8 cellular contexts compared by ENCODE assay signal in the genomic region with DNA sequence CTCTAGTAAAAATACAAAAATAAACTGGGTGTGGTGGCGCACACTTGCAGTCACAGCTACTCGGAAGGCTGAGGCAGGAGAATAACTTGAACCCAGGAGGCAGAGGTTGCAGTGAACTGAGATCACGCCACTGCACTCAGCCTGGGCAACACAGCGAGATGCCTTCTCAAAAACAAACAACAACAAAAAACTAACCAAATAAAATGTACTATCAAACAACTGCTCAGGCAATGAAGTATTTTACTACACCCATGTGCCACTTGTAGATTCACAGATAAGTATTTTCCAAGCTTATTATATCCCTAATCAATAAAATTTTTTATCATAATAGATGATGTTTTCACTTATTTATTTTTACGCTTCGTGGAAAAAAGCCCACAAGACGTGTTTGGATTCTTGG. TPM values are rescaled to one million over a fixed set of nuclear protein-coding genes. Genes with fewer than 3 reads are reported as not detected.
A peak's percentile ranks its signal among the peaks of the same experiment; 100 is the strongest.
DNase-seq lines count a peak whose midpoint lies in the region; ATAC-seq and TF ChIP-seq lines count a peak whose summit lies in the region.

No MANE protein-coding gene starts in this region.

- peak overlapping the region; percentile 91 for H3K27ac Mint-ChIP-seq in nephron progenitor cell

- H3K4me3 ChIP-seq in BJ (ENCODE audit: low read depth, low read length) (peak overlapping the region; percentile 78), MG63 (peak overlapping the region; percentile 63), duodenal mucosa (ENCODE audit: low read depth in 1 of 2, low read length in 2 of 2) (peak overlapping the region; percentile 80 to 96)

- CTCF ChIA-PET in BJ (lab: Yijun Ruan, JAX): no interaction called here

- H3K27ac ChIP-seq in duodenal mucosa (ENCODE audit: low read depth, low read length): peak overlapping the region; percentile 99

- H3K27me3 Mint-ChIP-seq in nephron progenitor cell (ENCODE audit: low read depth, poor library complexity): peaks cover 9% of the 10 kb centered on the region

- H3K4me1 Mint-ChIP-seq in nephron progenitor cell: peaks cover 5% of the 10 kb centered on the region

- no peak for ATAC-seq in HG03521 (IDR thresholded peaks at IDR 0.05; ENCODE audit: unreplicated experiment)

- no peaks in the 10 kb centered on the region for H3K27me3 ChIP-seq in BJ (ENCODE audit: control insufficient read depth, insufficient read depth, low read length)
- no peaks in the 10 kb centered on the region for H3K27me3 ChIP-seq in MG63
- no peaks in the 10 kb centered on the region for H3K27me3 ChIP-seq in duodenal mucosa (ENCODE audit: control insufficient read depth in 1 of 2, insufficient read depth in 2 of 2, low read length in 2 of 2)

- DNase-seq in BJ (ENCODE audit: low read depth) (peak; percentile 0), MG63 (no peak), nephron progenitor cell (no peak), NCI-H187 (lab: John Stamatoyannopoulos, UW) (no peak), foreskin melanocyte (no peak)
- DNase-seq in activated effector memory CD4-positive, alpha-beta T cell treated with Interleukin-2 at 50 U/mL for 16 hours: no peak

- H3K9me3 Mint-ChIP-seq in nephron progenitor cell: no peaks in the 10 kb centered on the region

- H3K36me3 Mint-ChIP-seq in nephron progenitor cell (ENCODE audit: low read depth): peaks cover 4% of the 10 kb centered on the region

- H3K9me3 ChIP-seq in MG63 (no peaks in the 10 kb centered on the region), duodenal mucosa (ENCODE audit: control insufficient read depth in 1 of 2, low read length in 2 of 2) (no peaks in the 10 kb centered on the region)

- H3K4me3 Mint-ChIP-seq in nephron progenitor cell: peak overlapping the region; percentile 93

- POLR2A ChIA-PET in BJ (lab: Charles Lee): no interaction called here

- H3K36me3 ChIP-seq in BJ (ENCODE audit: control insufficient read depth, insufficient read depth, low read length) (no peaks in the 10 kb centered on the region), MG63 (no peaks in the 10 kb centered on the region), duodenal mucosa (ENCODE audit: control insufficient read depth in 1 of 2, insufficient read depth in 2 of 2, low read length in 2 of 2) (no peaks in the 10 kb centered on the region)

- peak overlapping the region; percentile 90 to 100 for H3K9ac ChIP-seq in duodenal mucosa (ENCODE audit: low read depth in 1 of 2, low read length in 2 of 2)

- TF ChIP-seq CTCF in BJ (IDR thresholded peaks at IDR 0.05; ENCODE audit: insufficient read depth, low read depth, low read length) (no peak), nephron progenitor cell (IDR thresholded peaks at IDR 0.05) (no peak)

- H3K4me1 ChIP-seq in duodenal mucosa (ENCODE audit: control insufficient read depth in 1 of 2, insufficient read depth in 2 of 2, low read length in 2 of 2): peaks cover 0 to 5% of the 10 kb centered on the region in 2 donors

RNA-seq across cellular contexts. Expression of a gene that starts 0.9 kb away (rescaled TPM):
- 0.18 and 0.54 TPM in 2 replicates for polyA plus RNA-seq in BJ (2011; rRNA removed)
- not detected in 2 replicates for polyA minus RNA-seq in BJ (2011; rRNA and poly(A)+ RNA removed)
- total RNA-seq in MG63 (2014; rRNA removed; shearing (Covaris generic); ENCODE audit: low replicate concordance): 0.92 TPM in 1 of 2 replicates, not detected in the other

RNA-seq across cellular contexts. Expression of a gene that starts 31.8 kb away (rescaled TPM):
- 20.8 and 34.1 TPM in 2 replicates for polyA plus RNA-seq in BJ (2011; rRNA removed)
- 10.3 and 12.3 TPM in 2 replicates for polyA minus RNA-seq in BJ (2011; rRNA and poly(A)+ RNA removed)
- 20.6 and 24.7 TPM in 2 replicates for total RNA-seq in MG63 (2014; rRNA removed; shearing (Covaris generic); ENCODE audit: low replicate concordance)
